ENCODE assay signal across 18 cellular contexts in genomic region chr2:237625777-237626176, GRCh38. TPM values are rescaled to one million over a fixed set of nuclear protein-coding genes. Genes with fewer than 3 reads are reported as not detected.
DNase-seq lines count a peak whose midpoint lies in the region; ATAC-seq and TF ChIP-seq lines count a peak whose summit lies in the region.
"Had no signal": no experiment of that assay in that cellular context is flagged by ENCODE, and none has a peak within 500 bp of the region (broad histone marks: within the 10 kb centered on the region; RNA-seq: fewer than 3 reads in every experiment).

No MANE protein-coding gene starts in this region.

- ATAC-seq in Right ventricle myocardium superior (ENCODE audit: poor library complexity) (no peak), upper lobe of left lung (ENCODE audit: low FRiP score in 2 of 2) (no peak), GM19455 (IDR thresholded peaks at IDR 0.05; ENCODE audit: unreplicated experiment) (no peak), esophagus mucosa (no peak)
- no peak for ATAC-seq in activated CD8-positive, alpha-beta T cell treated with anti-CD3 and anti-CD28 coated beads, Interleukin-2, amount 10 ng/mL, durations not matched to agents 7 days and 5 days
- ATAC-seq: activated CD4-positive, CD25-positive, alpha-beta regulatory T cell treated with anti-CD3 and anti-CD28 coated beads, Interleukin-2, amount 50 U/mL, for 24 hours; body of pancreas had no signal

- H3K4me1 ChIP-seq in cardiac muscle cell (ENCODE audit: low read depth) (peaks cover 22% of the 10 kb centered on the region), upper lobe of left lung (peaks cover 27 to 44% (median 37%) of the 10 kb centered on the region in 4 donors)

- H3K9me3 ChIP-seq in cardiac muscle cell (ENCODE audit: low read depth) (no peaks in the 10 kb centered on the region), upper lobe of left lung (no peaks in the 10 kb centered on the region)
- H3K9me3 ChIP-seq: body of pancreas had no signal

- peak overlapping the region; percentile 35 to 90 (median 82) for H3K4me3 Mint-ChIP-seq in brain
- H3K4me3 Mint-ChIP-seq in nephron, result peak overlapping the region; percentile 83 to 92 (median 89)
- no peak overlapping the region for H3K4me3 Mint-ChIP-seq in activated CD8-positive, alpha-beta T cell treated with anti-CD3 and anti-CD28 coated beads, Interleukin-2, amount 10 ng/mL, durations not matched to agents 7 days and 5 days

- POLR2A ChIA-PET in activated CD8-positive, alpha-beta T cell treated with anti-CD3 and anti-CD28 coated beads, Interleukin-2, amount 10 ng/mL, durations not matched to agents 7 days and 5 days (lab: Charles Lee), result no interaction called here

- no peaks in the 10 kb centered on the region for H3K36me3 ChIP-seq in cardiac muscle cell
- no peaks in the 10 kb centered on the region for H3K36me3 ChIP-seq in upper lobe of left lung

- intact Hi-C loops in Right ventricle myocardium superior (cut with DNase I), result no loop called here

- H3K27ac ChIP-seq in cardiac muscle cell (peak overlapping the region; percentile 44), upper lobe of left lung (peak overlapping the region; percentile 67 to 85 (median 82))
- H3K27ac ChIP-seq: hepatocyte, KMS-11 had no signal

- H3K27me3 ChIP-seq in cardiac muscle cell, result no peaks in the 10 kb centered on the region
- H3K27me3 ChIP-seq in upper lobe of left lung, result no peaks in the 10 kb centered on the region
- H3K27me3 ChIP-seq: body of pancreas, hepatocyte had no signal

- no peaks in the 10 kb centered on the region for H3K9me3 Mint-ChIP-seq in brain
- peaks cover 5% of the 10 kb centered on the region for H3K9me3 Mint-ChIP-seq in nephron
- no peaks in the 10 kb centered on the region for H3K9me3 Mint-ChIP-seq in activated CD8-positive, alpha-beta T cell treated with anti-CD3 and anti-CD28 coated beads, Interleukin-2, amount 10 ng/mL, durations not matched to agents 7 days and 5 days (ENCODE audit: insufficient read depth)
- H3K9me3 Mint-ChIP-seq: activated T-cell treated with anti-CD3 and anti-CD28 coated beads, Interleukin-2, amount 50 U/mL, for 24 hours; memory B cell had no signal

- DNase-seq in cardiac muscle cell (ENCODE audit: low read depth in 1 of 2, low spot score in 1 of 2), result no peak
- no peak for DNase-seq in Right ventricle myocardium superior
- no peak for DNase-seq in upper lobe of left lung
- DNase-seq in activated CD8-positive, alpha-beta T cell treated with anti-CD3 and anti-CD28 coated beads, Interleukin-2, amount 10 ng/mL, durations not matched to agents 7 days and 5 days, result no peak
- DNase-seq: activated T-cell treated with anti-CD3 and anti-CD28 coated beads, Interleukin-2, amount 50 U/mL, for 24 hours; DMS153; NCI-H2029; retina had no signal

- CTCF ChIA-PET in activated CD8-positive, alpha-beta T cell treated with anti-CD3 and anti-CD28 coated beads, Interleukin-2, amount 10 ng/mL, durations not matched to agents 7 days and 5 days (lab: Charles Lee), result interaction anchor here (1.0 kb wide), 1 partner anchor 55 kb away, joined by 4 read pairs; no protein-coding TSS in a partner anchor

- 65 to 74% methylated on average over 5 to 6 of the region's 6 CpGs for WGBS in upper lobe of left lung, 2 donors

- H3K27me3 Mint-ChIP-seq in brain (peaks cover 35% of the 10 kb centered on the region), nephron (ENCODE audit: low read depth) (peaks cover 24% of the 10 kb centered on the region)
- H3K27me3 Mint-ChIP-seq in activated CD8-positive, alpha-beta T cell treated with anti-CD3 and anti-CD28 coated beads, Interleukin-2, amount 10 ng/mL, durations not matched to agents 7 days and 5 days (ENCODE audit: low read depth), result peaks cover 58% of the 10 kb centered on the region

- H3K4me3 ChIP-seq in cardiac muscle cell (no peak overlapping the region), upper lobe of left lung (no peak overlapping the region)
- H3K4me3 ChIP-seq: body of pancreas, hepatocyte had no signal

- H3K36me3 Mint-ChIP-seq in brain, result peaks cover 17% of the 10 kb centered on the region
- H3K36me3 Mint-ChIP-seq in nephron (ENCODE audit: low read depth), result peaks cover 8% of the 10 kb centered on the region
- H3K36me3 Mint-ChIP-seq in activated CD8-positive, alpha-beta T cell treated with anti-CD3 and anti-CD28 coated beads, Interleukin-2, amount 10 ng/mL, durations not matched to agents 7 days and 5 days (ENCODE audit: low read depth), result no peaks in the 10 kb centered on the region
- H3K36me3 Mint-ChIP-seq: memory B cell had no signal

- TF ChIP-seq CTCF in cardiac muscle cell (IDR thresholded peaks at IDR 0.05; ENCODE audit: low read depth, low read length) (no peak), brain (conservative IDR thresholded peaks at IDR 0.05) (no peak), nephron (IDR thresholded peaks at IDR 0.05; ENCODE audit: unreplicated experiment in 3 of 3) (no peak), upper lobe of left lung (IDR thresholded peaks at IDR 0.05) (no peak)

- H3K4me1 Mint-ChIP-seq in brain, result peaks cover 43% of the 10 kb centered on the region
- peaks cover 74% of the 10 kb centered on the region for H3K4me1 Mint-ChIP-seq in nephron
- peaks cover 10% of the 10 kb centered on the region for H3K4me1 Mint-ChIP-seq in activated CD8-positive, alpha-beta T cell treated with anti-CD3 and anti-CD28 coated beads, Interleukin-2, amount 10 ng/mL, durations not matched to agents 7 days and 5 days (ENCODE audit: low read depth)

- H3K27ac Mint-ChIP-seq in brain (peak overlapping the region in 3 of 5 experiments; percentile 75 to 89 (median 85)), nephron (peak overlapping the region; percentile 71 to 79 (median 75))
- no peak overlapping the region for H3K27ac Mint-ChIP-seq in activated CD8-positive, alpha-beta T cell treated with anti-CD3 and anti-CD28 coated beads, Interleukin-2, amount 10 ng/mL, durations not matched to agents 7 days and 5 days
- H3K27ac Mint-ChIP-seq: activated T-cell treated with anti-CD3 and anti-CD28 coated beads, Interleukin-2, amount 50 U/mL, for 24 hours; memory B cell had no signal

- no peak for TF ChIP-seq POLR2A in upper lobe of left lung (IDR thresholded peaks at IDR 0.05)

- TF ChIP-seq EP300 in upper lobe of left lung (IDR thresholded peaks at IDR 0.05), result no peak

RNA-seq across cellular contexts. Expression of gene LRRFIP1, which starts 1.6 kb away (rescaled TPM):
- total RNA-seq in cardiac muscle cell, result 66.3 and 95.3 TPM in 2 replicates
- 90.9 and 125 TPM in 2 replicates for polyA plus RNA-seq in cardiac muscle cell
- 88.5 TPM for total RNA-seq in Right ventricle myocardium superior
- 63.1 TPM for polyA plus RNA-seq in brain (ENCODE audit: insufficient read depth, low read depth, low replicate concordance)
- 100 to 1,000 TPM; 185 to 291 (median 242) TPM for total RNA-seq in upper lobe of left lung
- total RNA-seq in activated CD8-positive, alpha-beta T cell treated with anti-CD3 and anti-CD28 coated beads, Interleukin-2, amount 10 ng/mL, durations not matched to agents 7 days and 5 days, result 100 to 1,000 TPM; 189 to 207 TPM
- 103 TPM for total RNA-seq in esophagus mucosa

RNA-seq across cellular contexts. Expression of gene RAB17, which starts 35.2 kb away (rescaled TPM):
- total RNA-seq in cardiac muscle cell (2.9 and 4.7 TPM in 2 replicates), Right ventricle myocardium superior (4.1 TPM), upper lobe of left lung (100 to 1,000 TPM in 2 of 6 donors, 10 to 100 TPM in 4; 44.5 to 262 (median 90.6) TPM), esophagus mucosa (7.8 TPM)
- polyA plus RNA-seq in cardiac muscle cell (1.4 and 3.1 TPM in 2 replicates), brain (ENCODE audit: insufficient read depth, low read depth, low replicate concordance) (7.5 TPM)
- total RNA-seq in activated CD8-positive, alpha-beta T cell treated with anti-CD3 and anti-CD28 coated beads, Interleukin-2, amount 10 ng/mL, durations not matched to agents 7 days and 5 days, result under 1 TPM; 0.16 to 0.61 TPM

RNA-seq across cellular contexts. Expression of gene PRLH, which starts 59.4 kb away (rescaled TPM):
- total RNA-seq in cardiac muscle cell, result not detected in 2 replicates
- polyA plus RNA-seq in cardiac muscle cell, result not detected in 2 replicates
- total RNA-seq in Right ventricle myocardium superior, result not detected
- polyA plus RNA-seq in brain (ENCODE audit: insufficient read depth, low read depth, low replicate concordance), result not detected
- total RNA-seq in upper lobe of left lung, result not detected
- not detected for total RNA-seq in activated CD8-positive, alpha-beta T cell treated with anti-CD3 and anti-CD28 coated beads, Interleukin-2, amount 10 ng/mL, durations not matched to agents 7 days and 5 days
- not detected for total RNA-seq in esophagus mucosa
- total RNA-seq: body of pancreas, hepatocyte, ureter had no signal
- polyA plus RNA-seq: hepatocyte had no signal
